ENCODE assay signal across 8 cellular contexts in genomic region chr17:61411944-61412859, GRCh38. TPM values are rescaled to one million over a fixed set of nuclear protein-coding genes. Genes with fewer than 3 reads are reported as not detected.
DNase-seq lines count a peak whose midpoint lies in the region; ATAC-seq and TF ChIP-seq lines count a peak whose summit lies in the region.

No MANE protein-coding gene starts in this region.

- peak; percentile 85 for TF ChIP-seq CTCF in GM12865 (IDR thresholded peaks at IDR 0.05; ENCODE audit: insufficient read depth, low read depth, low read length, missing control alignments)

- H3K4me3 ChIP-seq in GM12865 (ENCODE audit: low read depth, low read length) = peak overlapping the region; percentile 57

- intact Hi-C loops in sciatic nerve (cut with DNase I) = loop anchor here (10.0 kb wide), 2 partner anchors 423 to 653 kb away; partner anchors contain the start of gene MED13

- DNase-seq in GM12865 (ENCODE audit: low read depth) (peak; percentile 57), NCI-H1092 treated with DMSO at 0.1 percent for 48 hours (lab: John Stamatoyannopoulos, UW) (peak; percentile 73), T-helper 22 cell (ENCODE audit: low read depth) (peak; percentile 48), astrocyte of the hippocampus (ENCODE audit: low read depth, low spot score) (peak; percentile 92), hypothalamus (lab: John Stamatoyannopoulos, UW) (peak in 50 of 51 donors; percentile 18 to 86 (median 68)), sciatic nerve (ENCODE audit: low spot score) (peak; percentile 93)
- no peak for DNase-seq in NK-92 treated with Interleukin-12 subunit alpha and Interleukin-12 subunit beta, amount 100 ng/mL, for 24 hours (lab: John Stamatoyannopoulos, UW)

- ATAC-seq in HG02623 (IDR thresholded peaks at IDR 0.05; ENCODE audit: unreplicated experiment) (peak; percentile 62), sciatic nerve (peak; percentile 81)

RNA-seq across cellular contexts. Expression of gene TBX2, which starts 12.6 kb away (rescaled TPM):
- 42.4 TPM for total RNA-seq in sciatic nerve

RNA-seq across cellular contexts. Expression of gene TBX4, which starts 40.0 kb away (rescaled TPM):
- total RNA-seq in sciatic nerve = not detected
